8 cellular contexts compared by ENCODE assay signal in genomic region chr5:113294341-113295110, GRCh38.
DNase-seq lines count a peak whose midpoint lies in the region; ATAC-seq and TF ChIP-seq lines count a peak whose summit lies in the region.

No MANE protein-coding gene starts in this region.

- WGBS in right lobe of liver (ENCODE audit: insufficient coverage, low coverage, low lambda C conversion rate, missing lambda C conversion rate), result 0% methylated on average over 37 of the region's 59 CpGs

- peak in 42 of 56 donors; percentile 6 to 59 (median 28) for TF ChIP-seq CTCF in dorsolateral prefrontal cortex (IDR thresholded peaks at IDR 0.05 in 54 of 56, conservative IDR thresholded peaks at IDR 0.05 in 2 of 56; ENCODE audit: low read depth in 1 of 56, partially characterized antibody in 56 of 56)
- peak in 1 of 4 donors; percentile 9 for TF ChIP-seq CTCF in right lobe of liver (IDR thresholded peaks at IDR 0.05)

- intact Hi-C loops in dorsolateral prefrontal cortex (cut with DNase I), result loop anchor here in 1 of 2 donors (5.0 kb wide), 1 partner anchor 92 kb away; no protein-coding TSS in a partner anchor
- intact Hi-C loops in right lobe of liver (cut with DNase I), result no loop called here

- H3K4me1 ChIP-seq in right lobe of liver, result peaks cover 0 to 22% (median 0%) of the 10 kb centered on the region in 4 donors

- H3K4me3 ChIP-seq in dorsolateral prefrontal cortex, result peak overlapping the region; percentile 50 to 85 (median 72)
- H3K4me3 ChIP-seq in right lobe of liver, result peak overlapping the region; percentile 58 to 76 (median 60)

- H3K27me3 ChIP-seq in dorsolateral prefrontal cortex, result no peaks in the 10 kb centered on the region
- no peaks in the 10 kb centered on the region for H3K27me3 ChIP-seq in right lobe of liver

- DNase-seq in NCI-H2227 (lab: John Stamatoyannopoulos, UW; ENCODE audit: unreplicated experiment) (peak; percentile 74), dorsolateral prefrontal cortex (peak; percentile 33 to 82 (median 76)), right lobe of liver (peak; percentile 91 to 94 (median 93)), NCI-H2196 treated with DMSO at 0.1 percent for 48 hours (lab: John Stamatoyannopoulos, UW; ENCODE audit: unreplicated experiment) (no peak)
- DNase-seq in activated CD4-positive, alpha-beta T cell treated with anti-CD3 and anti-CD28 coated beads, Interleukin-2, amount 50 U/mL, for 4 hours, result peak; percentile 70
- DNase-seq in stimulated activated CD4-positive, alpha-beta T cell treated with anti-CD3 and anti-CD28 coated beads, Interleukin-4, amount 100 ng/mL, for 1 hour, result peak; percentile 73

- ATAC-seq in GM18517 (IDR thresholded peaks at IDR 0.05; ENCODE audit: unreplicated experiment) (peak; percentile 94), HG02884 (IDR thresholded peaks at IDR 0.05; ENCODE audit: unreplicated experiment) (peak; percentile 92), right lobe of liver (peak; percentile 91 to 97 (median 94))

- peak overlapping the region in 48 of 59 donors; percentile 1 to 84 (median 70) for H3K27ac ChIP-seq in dorsolateral prefrontal cortex
- peak overlapping the region; percentile 75 to 91 (median 78) for H3K27ac ChIP-seq in right lobe of liver

- H3K9me3 ChIP-seq in right lobe of liver, result no peaks in the 10 kb centered on the region

- peak; percentile 87 for TF ChIP-seq POLR2A in right lobe of liver (IDR thresholded peaks at IDR 0.05)

- H3K36me3 ChIP-seq in right lobe of liver, result no peaks in the 10 kb centered on the region
